Comparison of ENCODE assay signal across 26 cellular contexts in the genomic region with DNA sequence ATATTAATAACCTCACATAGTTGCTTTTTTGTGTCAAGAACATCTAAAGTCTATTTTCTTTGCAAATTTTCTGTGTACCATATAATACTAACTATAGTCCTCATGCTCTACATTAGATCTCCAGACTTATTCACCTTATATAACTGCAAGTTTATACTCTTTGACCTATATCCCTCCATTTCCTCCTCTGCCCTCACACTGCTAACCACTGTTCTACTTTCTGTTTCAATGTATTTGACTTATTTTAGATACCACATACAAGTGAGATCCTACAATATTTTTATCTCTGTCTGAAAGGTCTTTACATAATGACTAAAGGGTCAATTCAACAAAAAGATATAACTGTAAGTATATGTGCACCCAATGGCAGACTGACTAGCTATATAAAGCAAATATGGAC.
DNase-seq lines count a peak whose midpoint lies in the region; ATAC-seq lines count a peak whose summit lies in the region.
"Had no signal": no experiment of that assay in that cellular context is flagged by ENCODE, and none has a peak within 500 bp of the region (broad histone marks: within the 10 kb centered on the region; RNA-seq: fewer than 3 reads in every experiment).

No MANE protein-coding gene starts in this region.

- DNase-seq in SJSA1 (ENCODE audit: low read depth in 1 of 2, low spot score in 2 of 2) = no peak
- no peak for DNase-seq in mesenchymal stem cell
- DNase-seq in anterior cingulate cortex (lab: John Stamatoyannopoulos, UW) = no peak
- DNase-seq in DMS114 treated with DMSO at 0.1 percent for 48 hours (lab: John Stamatoyannopoulos, UW; ENCODE audit: unreplicated experiment) = no peak
- DNase-seq: ACHN; activated CD4-positive, alpha-beta T cell treated with anti-CD3 and anti-CD28 coated beads for 4 hours; activated naive CD4-positive, alpha-beta T cell treated with anti-CD3 and anti-CD28 coated beads, Interleukin-2, amount 50 U/mL, for 16 hours; activated T-cell treated with anti-CD3 and anti-CD28 coated beads, Interleukin-2, amount 50 U/mL, for 48 hours; central memory CD4-positive, alpha-beta T cell; H9; lower lobe of right lung; NCI-H1105; NCI-H2029 treated with DMSO at 0.1 percent for 48 hours; NCI-H345; NCI-H82; PC-9; SJCRH30; stimulated activated CD4-positive, alpha-beta T cell treated with anti-CD3 and anti-CD28 coated beads, Interleukin-2, amount 100 ng/mL, for 48 hours; stimulated activated naive B cell treated with anti-CD40 and anti-IgM and Interleukin-4, amounts not matched to agents 10 μg/mL and 1 μg/mL and 100 μg/mL, for 72 hours; testis; uterus had no signal

- H3K27ac ChIP-seq in SJSA1 (peak overlapping the region; percentile 12; the same call in 1 of the 2 replicates), mesenchymal stem cell (ENCODE audit: low read length, poor library complexity, severe bottlenecking) (peak overlapping the region; percentile 38)
- H3K27ac ChIP-seq: BLaER1 treated with 17β-estradiol and CSF1 and Interleukin-3, amounts not matched to agents 10 nM and 100 nM; lower lobe of right lung; PC-9; SJCRH30; testis; uterus had no signal

- no peak overlapping the region for H4K8ac ChIP-seq in mesenchymal stem cell (ENCODE audit: low read length)

- no peak overlapping the region for H3K4ac ChIP-seq in mesenchymal stem cell (ENCODE audit: low read depth in 1 of 2, low read length in 2 of 2)

- no peak overlapping the region for H2AK5ac ChIP-seq in mesenchymal stem cell (ENCODE audit: low read length, severe bottlenecking)

- H3K4me3 ChIP-seq in SJSA1 = no peak overlapping the region
- H3K4me3 ChIP-seq in mesenchymal stem cell (ENCODE audit: insufficient read depth in 1 of 2, low read depth in 1 of 2, low read length in 2 of 2) = no peak overlapping the region
- H3K4me3 ChIP-seq: BLaER1 treated with 17β-estradiol and CSF1 and Interleukin-3, amounts not matched to agents 10 nM and 100 nM; lower lobe of right lung; PC-9; SJCRH30; testis; uterus had no signal

- H3K36me3 ChIP-seq in SJSA1 (no peaks in the 10 kb centered on the region), mesenchymal stem cell (ENCODE audit: control insufficient read depth in 1 of 2, insufficient read depth in 2 of 2, low read depth in 1 of 2, low read length in 2 of 2) (no peaks in the 10 kb centered on the region)
- H3K36me3 ChIP-seq: BLaER1 treated with 17β-estradiol and CSF1 and Interleukin-3, amounts not matched to agents 10 nM and 100 nM; lower lobe of right lung; SJCRH30; uterus had no signal

- H2BK120ac ChIP-seq in mesenchymal stem cell (ENCODE audit: low read depth, low read length) = no peak overlapping the region

- no peak overlapping the region for H2BK5ac ChIP-seq in mesenchymal stem cell (ENCODE audit: low read depth, low read length, poor library complexity, severe bottlenecking)

- H3K27me3 ChIP-seq in SJSA1 (replicated peaks) (no peaks in the 10 kb centered on the region), mesenchymal stem cell (ENCODE audit: control insufficient read depth in 1 of 2, insufficient read depth in 1 of 2, low read length in 2 of 2) (no peaks in the 10 kb centered on the region)
- H3K27me3 ChIP-seq: BLaER1 treated with 17β-estradiol and CSF1 and Interleukin-3, amounts not matched to agents 10 nM and 100 nM; SJCRH30; testis; uterus had no signal

- no peak overlapping the region for H4K91ac ChIP-seq in mesenchymal stem cell (ENCODE audit: low read length)

- no peak overlapping the region for H3K18ac ChIP-seq in mesenchymal stem cell (ENCODE audit: low read depth in 1 of 2, low read length in 2 of 2)

- H3K9me3 ChIP-seq in SJSA1 (replicated peaks) = no peaks in the 10 kb centered on the region
- peaks cover 39% of the 10 kb centered on the region for H3K9me3 ChIP-seq in mesenchymal stem cell (ENCODE audit: control insufficient read depth, low read length)
- H3K9me3 ChIP-seq: testis had no signal

- H3K23ac ChIP-seq in mesenchymal stem cell (ENCODE audit: low read length in 2 of 2) = no peak overlapping the region

- no peak overlapping the region for H3K4me2 ChIP-seq in mesenchymal stem cell (ENCODE audit: low read length, poor library complexity, severe bottlenecking)
- H3K4me2 ChIP-seq: BLaER1 treated with 17β-estradiol and CSF1 and Interleukin-3, amounts not matched to agents 10 nM and 100 nM; PC-9 had no signal

- H2BK15ac ChIP-seq in mesenchymal stem cell (ENCODE audit: low read depth, poor library complexity, severe bottlenecking) = no peak overlapping the region

- no peak overlapping the region for H3K14ac ChIP-seq in mesenchymal stem cell (ENCODE audit: low read length in 2 of 2)

- peaks cover 9% of the 10 kb centered on the region for H3K4me1 ChIP-seq in SJSA1 (replicated peaks)
- no peaks in the 10 kb centered on the region for H3K4me1 ChIP-seq in mesenchymal stem cell (ENCODE audit: control insufficient read depth, insufficient read depth, low read depth, low read length)
- H3K4me1 ChIP-seq: BLaER1 treated with 17β-estradiol and CSF1 and Interleukin-3, amounts not matched to agents 10 nM and 100 nM; lower lobe of right lung; testis; uterus had no signal

- no peak overlapping the region for H2BK12ac ChIP-seq in mesenchymal stem cell (ENCODE audit: low read length in 2 of 2)

- no peaks in the 10 kb centered on the region for H3K79me1 ChIP-seq in mesenchymal stem cell (replicated peaks; ENCODE audit: low read length, poor library complexity, severe bottlenecking)

- H3K9ac ChIP-seq in mesenchymal stem cell (ENCODE audit: low read length) = no peak overlapping the region
- H3K9ac ChIP-seq: BLaER1 treated with 17β-estradiol and CSF1 and Interleukin-3, amounts not matched to agents 10 nM and 100 nM had no signal

- ATAC-seq in GM18519 (IDR thresholded peaks at IDR 0.05; ENCODE audit: low FRiP score, unreplicated experiment) (peak; percentile 51), HG03066 (IDR thresholded peaks at IDR 0.05; ENCODE audit: low read depth, unreplicated experiment) (peak; percentile 79), GM21576 (IDR thresholded peaks at IDR 0.05; ENCODE audit: unreplicated experiment) (no peak), GM19467 (IDR thresholded peaks at IDR 0.05; ENCODE audit: unreplicated experiment) (no peak)
- ATAC-seq: lower lobe of right lung; stimulated activated naive B cell treated with anti-CD40 and anti-IgM and Interleukin-4, amounts not matched to agents 10 μg/mL and 1 μg/mL and 100 μg/mL, for 72 hours had no signal

- no peak overlapping the region for H2AFZ ChIP-seq in mesenchymal stem cell (ENCODE audit: low read depth, low read length)
- H2AFZ ChIP-seq: PC-9 had no signal

Comparison
In these comparisons a context has a peak if more than half of its experiments do, and no peak if none do; other contexts are left out.
1. ATAC-seq: peak in GM18519 (single experiment) and HG03066 (single experiment); none in GM21576 (single experiment) and GM19467 (single experiment).